Comparison of ENCODE assay signal across 22 cellular contexts in the genomic region with DNA sequence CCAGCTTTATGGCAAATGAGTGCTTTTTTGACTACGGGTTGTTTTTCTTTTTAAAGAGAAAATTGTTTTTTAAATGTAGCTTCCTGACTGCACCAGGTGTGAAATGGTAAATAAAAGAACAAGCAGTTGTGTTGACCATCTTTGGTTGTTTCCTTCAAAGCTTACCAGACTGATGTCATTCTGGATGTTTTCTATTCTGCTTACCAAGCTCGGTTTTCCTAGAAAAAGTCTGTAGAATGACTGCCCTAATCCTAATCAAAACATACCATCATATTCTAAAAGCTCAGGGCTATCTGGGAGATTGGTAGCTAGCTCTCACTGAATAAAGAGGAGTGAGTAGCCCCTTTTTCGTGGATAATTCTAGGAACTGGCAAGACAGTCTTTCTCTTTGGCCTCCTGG.
DNase-seq lines count a peak whose midpoint lies in the region; ATAC-seq and TF ChIP-seq lines count a peak whose summit lies in the region.
"Had no signal": no experiment of that assay in that cellular context is flagged by ENCODE, and none has a peak within 500 bp of the region (broad histone marks: within the 10 kb centered on the region; RNA-seq: fewer than 3 reads in every experiment).

No MANE protein-coding gene starts in this region.

- no peak for DNase-seq in activated CD8-positive, alpha-beta memory T cell treated with anti-CD3 and anti-CD28 coated beads, Interleukin-2, amount 10 ng/mL, durations not matched to agents 7 days and 5 days
- no peak for DNase-seq in activated CD8-positive, alpha-beta memory T cell treated with anti-CD3 and anti-CD28 coated beads for 24 hours
- DNase-seq in caudate nucleus (lab: John Stamatoyannopoulos, UW) (no peak), NCI-H1436 (lab: John Stamatoyannopoulos, UW) (no peak), UCSD-AML1 (lab: John Stamatoyannopoulos, UW; ENCODE audit: unreplicated experiment) (no peak), testis (no peak)
- DNase-seq in stimulated activated effector memory CD8-positive, alpha-beta T cell treated with anti-CD3 and anti-CD28 coated beads, Interleukin-12 subunit alpha, Interleukin-12 subunit beta, amount 100 ng/mL, for 72 hours (ENCODE audit: low spot score in 2 of 2), result no peak
- DNase-seq: activated CD8-positive, alpha-beta memory T cell treated with anti-CD3 and anti-CD28 coated beads, Interleukin-2, amount 50 U/mL, for 48 hours; DMS 273 treated with DMSO at 0.1 percent for 48 hours; effector memory CD8-positive, alpha-beta T cell; IMR-90; kidney glomerular epithelial cell; MG63; naive thymus-derived CD8-positive, alpha-beta T cell; RPMI8226; sigmoid colon; SK-N-SH; stimulated activated naive CD4-positive, alpha-beta T cell had no signal

- intact Hi-C loops in testis (cut with DNase I; ENCODE audit: low total_unique reads), result no loop called here

- peaks cover 4% of the 10 kb centered on the region for H3K9me3 Mint-ChIP-seq in activated CD8-positive, alpha-beta memory T cell treated with anti-CD3 and anti-CD28 coated beads, Interleukin-2, amount 10 ng/mL, durations not matched to agents 7 days and 5 days (ENCODE audit: low read depth)
- H3K9me3 Mint-ChIP-seq in T-helper 1 cell treated with Interleukin-12 subunit alpha and Interleukin-12 subunit beta and Interleukin-4 antibody, amounts not matched to agents 30 μg/mL and 1 μg/mL, for 36 hours, result peaks cover 24% of the 10 kb centered on the region
- no peaks in the 10 kb centered on the region for H3K9me3 Mint-ChIP-seq in stimulated activated effector memory CD8-positive, alpha-beta T cell treated with anti-CD3 and anti-CD28 coated beads, Interleukin-12 subunit alpha, Interleukin-12 subunit beta, amount 100 ng/mL, for 72 hours
- H3K9me3 Mint-ChIP-seq: effector memory CD8-positive, alpha-beta T cell; naive thymus-derived CD8-positive, alpha-beta T cell had no signal

- no peaks in the 10 kb centered on the region for H3K36me3 ChIP-seq in testis (ENCODE audit: low read depth, missing control alignments)
- H3K36me3 ChIP-seq: MG63, sigmoid colon, tibial nerve had no signal

- H3K4me1 Mint-ChIP-seq in activated CD8-positive, alpha-beta memory T cell treated with anti-CD3 and anti-CD28 coated beads, Interleukin-2, amount 10 ng/mL, durations not matched to agents 7 days and 5 days, result peaks cover 66% of the 10 kb centered on the region
- peaks cover 72% of the 10 kb centered on the region for H3K4me1 Mint-ChIP-seq in T-helper 1 cell treated with Interleukin-12 subunit alpha and Interleukin-12 subunit beta and Interleukin-4 antibody, amounts not matched to agents 30 μg/mL and 1 μg/mL, for 36 hours (ENCODE audit: low read depth)
- peaks cover 27% of the 10 kb centered on the region for H3K4me1 Mint-ChIP-seq in stimulated activated effector memory CD8-positive, alpha-beta T cell treated with anti-CD3 and anti-CD28 coated beads, Interleukin-12 subunit alpha, Interleukin-12 subunit beta, amount 100 ng/mL, for 72 hours

- CTCF ChIA-PET in activated CD8-positive, alpha-beta memory T cell treated with anti-CD3 and anti-CD28 coated beads, Interleukin-2, amount 10 ng/mL, durations not matched to agents 7 days and 5 days (lab: Charles Lee), result interaction anchor here (1.0 to 1.8 kb wide), 4 partner anchors 12 to 78 kb away, joined by 4 to 7 read pairs (median 4); no protein-coding TSS in a partner anchor

- TF ChIP-seq POLR2A in testis (IDR thresholded peaks at IDR 0.05), result no peak

- no peaks in the 10 kb centered on the region for H3K27me3 ChIP-seq in testis
- H3K27me3 ChIP-seq: sigmoid colon, tibial nerve had no signal

- peak overlapping the region; percentile 64 for H3K27ac ChIP-seq in caudate nucleus (ENCODE audit: low read depth, low read length)
- no peak overlapping the region for H3K27ac ChIP-seq in testis
- H3K27ac ChIP-seq: parathyroid adenoma, sigmoid colon had no signal

- no peak for TF ChIP-seq CTCF in testis (IDR thresholded peaks at IDR 0.05)

- peaks cover 55% of the 10 kb centered on the region for H3K36me3 Mint-ChIP-seq in activated CD8-positive, alpha-beta memory T cell treated with anti-CD3 and anti-CD28 coated beads, Interleukin-2, amount 10 ng/mL, durations not matched to agents 7 days and 5 days
- H3K36me3 Mint-ChIP-seq in T-helper 1 cell treated with Interleukin-12 subunit alpha and Interleukin-12 subunit beta and Interleukin-4 antibody, amounts not matched to agents 30 μg/mL and 1 μg/mL, for 36 hours (ENCODE audit: low read depth), result peaks cover 45% of the 10 kb centered on the region
- no peaks in the 10 kb centered on the region for H3K36me3 Mint-ChIP-seq in stimulated activated effector memory CD8-positive, alpha-beta T cell treated with anti-CD3 and anti-CD28 coated beads, Interleukin-12 subunit alpha, Interleukin-12 subunit beta, amount 100 ng/mL, for 72 hours
- H3K36me3 Mint-ChIP-seq: naive thymus-derived CD8-positive, alpha-beta T cell had no signal

- H3K4me1 ChIP-seq in testis, result no peaks in the 10 kb centered on the region

- peak overlapping the region; percentile 31 for H3K4me3 Mint-ChIP-seq in activated CD8-positive, alpha-beta memory T cell treated with anti-CD3 and anti-CD28 coated beads, Interleukin-2, amount 10 ng/mL, durations not matched to agents 7 days and 5 days
- H3K4me3 Mint-ChIP-seq in T-helper 1 cell treated with Interleukin-12 subunit alpha and Interleukin-12 subunit beta and Interleukin-4 antibody, amounts not matched to agents 30 μg/mL and 1 μg/mL, for 36 hours, result peak overlapping the region; percentile 53
- no peak overlapping the region for H3K4me3 Mint-ChIP-seq in stimulated activated effector memory CD8-positive, alpha-beta T cell treated with anti-CD3 and anti-CD28 coated beads, Interleukin-12 subunit alpha, Interleukin-12 subunit beta, amount 100 ng/mL, for 72 hours
- H3K4me3 Mint-ChIP-seq: effector memory CD8-positive, alpha-beta T cell; naive thymus-derived CD8-positive, alpha-beta T cell had no signal

- H3K27me3 Mint-ChIP-seq in activated CD8-positive, alpha-beta memory T cell treated with anti-CD3 and anti-CD28 coated beads, Interleukin-2, amount 10 ng/mL, durations not matched to agents 7 days and 5 days, result no peaks in the 10 kb centered on the region
- H3K27me3 Mint-ChIP-seq in T-helper 1 cell treated with Interleukin-12 subunit alpha and Interleukin-12 subunit beta and Interleukin-4 antibody, amounts not matched to agents 30 μg/mL and 1 μg/mL, for 36 hours (ENCODE audit: low read depth), result no peaks in the 10 kb centered on the region

- no peak overlapping the region for H3K4me3 ChIP-seq in testis
- H3K4me3 ChIP-seq: GM12878, MG63, sigmoid colon, tibial nerve had no signal

- H3K27ac Mint-ChIP-seq in activated CD8-positive, alpha-beta memory T cell treated with anti-CD3 and anti-CD28 coated beads, Interleukin-2, amount 10 ng/mL, durations not matched to agents 7 days and 5 days, result peak overlapping the region; percentile 90
- H3K27ac Mint-ChIP-seq in T-helper 1 cell treated with Interleukin-12 subunit alpha and Interleukin-12 subunit beta and Interleukin-4 antibody, amounts not matched to agents 30 μg/mL and 1 μg/mL, for 36 hours, result peak overlapping the region; percentile 89
- H3K27ac Mint-ChIP-seq in stimulated activated effector memory CD8-positive, alpha-beta T cell treated with anti-CD3 and anti-CD28 coated beads, Interleukin-12 subunit alpha, Interleukin-12 subunit beta, amount 100 ng/mL, for 72 hours, result peak overlapping the region; percentile 36
- H3K27ac Mint-ChIP-seq: effector memory CD8-positive, alpha-beta T cell; naive thymus-derived CD8-positive, alpha-beta T cell had no signal

- H3K9me3 ChIP-seq in testis, result no peaks in the 10 kb centered on the region
- H3K9me3 ChIP-seq: MG63, sigmoid colon, SK-N-SH, tibial nerve had no signal

- peak; percentile 57 for ATAC-seq in activated CD8-positive, alpha-beta memory T cell treated with anti-CD3 and anti-CD28 coated beads, Interleukin-2, amount 10 ng/mL, durations not matched to agents 7 days and 5 days
- peak; percentile 36 for ATAC-seq in stimulated activated effector memory CD8-positive, alpha-beta T cell treated with anti-CD3 and anti-CD28 coated beads, Interleukin-12 subunit alpha, Interleukin-12 subunit beta, amount 100 ng/mL, for 72 hours
- ATAC-seq: effector memory CD8-positive, alpha-beta T cell; naive thymus-derived CD8-positive, alpha-beta T cell had no signal

- WGBS in testis, 2 donors, result 83 to 86% methylated on average over 3 of the region's 3 CpGs

Comparison
In these comparisons a context has a peak if more than half of its experiments do, and no peak if none do; other contexts are left out.
1. H3K27ac Mint-ChIP-seq: peak in every context shown above with its lines; median percentile 90 in activated CD8-positive, alpha-beta memory T cell treated with anti-CD3 and anti-CD28 coated beads, Interleukin-2, amount 10 ng/mL, durations not matched to agents 7 days and 5 days; 89 in T-helper 1 cell treated with Interleukin-12 subunit alpha and Interleukin-12 subunit beta and Interleukin-4 antibody, amounts not matched to agents 30 μg/mL and 1 μg/mL, for 36 hours; 36 in stimulated activated effector memory CD8-positive, alpha-beta T cell treated with anti-CD3 and anti-CD28 coated beads, Interleukin-12 subunit alpha, Interleukin-12 subunit beta, amount 100 ng/mL, for 72 hours.